ENCODE assay signal across 28 cellular contexts in the genomic region with DNA sequence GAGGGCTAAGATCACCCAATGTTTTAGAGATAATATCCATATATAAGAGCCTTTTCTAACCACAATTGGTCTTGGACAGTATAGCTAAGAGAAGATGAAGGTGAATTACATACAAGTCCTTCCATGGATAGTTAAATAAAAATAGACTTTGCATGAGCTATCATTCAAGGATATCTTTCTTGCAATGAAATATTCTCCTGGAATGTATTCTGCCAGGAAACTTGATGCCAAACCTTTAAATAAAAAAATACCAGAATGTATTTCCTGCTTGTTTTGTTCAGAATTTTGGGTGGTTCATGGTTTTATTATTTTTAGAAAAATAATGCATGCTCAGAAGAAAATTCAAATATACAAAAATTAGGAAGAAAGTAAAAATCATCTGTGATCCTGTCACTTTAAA.
"Had no signal": no experiment of that assay in that cellular context is flagged by ENCODE, and none has a peak within 500 bp of the region (broad histone marks: within the 10 kb centered on the region; RNA-seq: fewer than 3 reads in every experiment).

No MANE protein-coding gene starts in this region.

- H3K27ac ChIP-seq: body of pancreas, coronary artery, right lobe of liver, skin epidermis, thoracic aorta, uterus, WERI-Rb-1 had no signal

- H3K27ac Mint-ChIP-seq: activated CD4-positive, alpha-beta memory T cell treated with anti-CD3 and anti-CD28 coated beads for 36 hours; activated naive CD8-positive, alpha-beta T cell treated with anti-CD3 and anti-CD28 coated beads, Interleukin-2, amount 50 U/mL, for 24 hours; activated T-cell treated with anti-CD3 and anti-CD28 coated beads, Interleukin-2, amount 50 U/mL, for 24 hours; stimulated activated naive CD8-positive, alpha-beta T cell treated with anti-CD3 and anti-CD28 coated beads, Interleukin-15, Interleukin-2, amounts not matched to agents 100 ng/mL and 50 ng/mL, for 24 hours had no signal

- H3K4me1 ChIP-seq: uterus had no signal

- H3K9me3 Mint-ChIP-seq: activated CD4-positive, alpha-beta memory T cell treated with anti-CD3 and anti-CD28 coated beads for 36 hours; activated naive CD4-positive, alpha-beta T cell treated with anti-CD3 and anti-CD28 coated beads, Interleukin-2, amount 50 U/mL, for 24 hours; activated naive CD8-positive, alpha-beta T cell treated with anti-CD3 and anti-CD28 coated beads, Interleukin-2, amount 50 U/mL, for 24 hours; natural killer cell treated with Interleukin-12 subunit alpha and Interleukin-12 subunit beta and Interleukin-15 and Interleukin-18, amount 100 ng/mL, for 72 hours; stimulated activated naive CD8-positive, alpha-beta T cell treated with anti-CD3 and anti-CD28 coated beads, Interleukin-15, Interleukin-2, amounts not matched to agents 100 ng/mL and 50 ng/mL, for 24 hours; T-helper 1 cell treated with Interleukin-12 subunit alpha and Interleukin-12 subunit beta and Interleukin-4 antibody, amounts not matched to agents 30 μg/mL and 1 μg/mL, for 36 hours had no signal

- ATAC-seq: activated naive CD8-positive, alpha-beta T cell treated with anti-CD3 and anti-CD28 coated beads, Interleukin-2, amount 50 U/mL, for 24 hours; body of pancreas; right lobe of liver had no signal

- H3K36me3 ChIP-seq: right lobe of liver, thoracic aorta, uterus had no signal

- H3K27me3 ChIP-seq: body of pancreas, right lobe of liver, uterus had no signal

- H3K27me3 Mint-ChIP-seq: activated CD4-positive, alpha-beta memory T cell treated with anti-CD3 and anti-CD28 coated beads for 36 hours; activated CD4-positive, alpha-beta T cell treated with anti-CD3 and anti-CD28 coated beads, Interleukin-2, amount 10 ng/mL, durations not matched to agents 24 days and 14 days; activated naive CD4-positive, alpha-beta T cell treated with anti-CD3 and anti-CD28 coated beads, Interleukin-2, amount 50 U/mL, for 24 hours; activated naive CD8-positive, alpha-beta T cell treated with anti-CD3 and anti-CD28 coated beads, Interleukin-2, amount 50 U/mL, for 24 hours; activated T-cell treated with anti-CD3 and anti-CD28 coated beads, Interleukin-2, amount 50 U/mL, for 24 hours; natural killer cell treated with Interleukin-12 subunit alpha and Interleukin-12 subunit beta and Interleukin-15 and Interleukin-18, amount 100 ng/mL, for 72 hours; stimulated activated naive CD8-positive, alpha-beta T cell treated with anti-CD3 and anti-CD28 coated beads, Interleukin-15, Interleukin-2, amounts not matched to agents 100 ng/mL and 50 ng/mL, for 24 hours had no signal

- H3K36me3 Mint-ChIP-seq: natural killer cell treated with Interleukin-12 subunit alpha and Interleukin-12 subunit beta and Interleukin-15 and Interleukin-18, amount 100 ng/mL, for 72 hours had no signal

- H3K4me3 Mint-ChIP-seq: activated CD4-positive, alpha-beta memory T cell treated with anti-CD3 and anti-CD28 coated beads for 36 hours; activated CD4-positive, alpha-beta T cell treated with anti-CD3 and anti-CD28 coated beads, Interleukin-2, amount 10 ng/mL, durations not matched to agents 24 days and 14 days; activated naive CD4-positive, alpha-beta T cell treated with anti-CD3 and anti-CD28 coated beads, Interleukin-2, amount 50 U/mL, for 24 hours; activated naive CD8-positive, alpha-beta T cell treated with anti-CD3 and anti-CD28 coated beads, Interleukin-2, amount 50 U/mL, for 24 hours; activated T-cell treated with anti-CD3 and anti-CD28 coated beads, Interleukin-2, amount 50 U/mL, for 24 hours; natural killer cell treated with Interleukin-12 subunit alpha and Interleukin-12 subunit beta and Interleukin-15 and Interleukin-18, amount 100 ng/mL, for 72 hours; stimulated activated naive CD8-positive, alpha-beta T cell treated with anti-CD3 and anti-CD28 coated beads, Interleukin-15, Interleukin-2, amounts not matched to agents 100 ng/mL and 50 ng/mL, for 24 hours; T-helper 1 cell treated with Interleukin-12 subunit alpha and Interleukin-12 subunit beta and Interleukin-4 antibody, amounts not matched to agents 30 μg/mL and 1 μg/mL, for 36 hours had no signal

- H3K9me3 ChIP-seq: body of pancreas, right lobe of liver, thoracic aorta, uterus had no signal

- DNase-seq: activated CD4-positive, CD25-positive, alpha-beta regulatory T cell treated with anti-CD3 and anti-CD28 coated beads, Interleukin-2, amount 50 U/mL, for 72 hours; activated CD8-positive, alpha-beta memory T cell treated with anti-CD3 and anti-CD28 coated beads, Interleukin-2, amount 50 U/mL, for 48 hours; activated naive CD8-positive, alpha-beta T cell treated with anti-CD3 and anti-CD28 coated beads, Interleukin-2, amount 50 U/mL, for 24 hours; activated T-cell treated with anti-CD3 and anti-CD28 coated beads, Interleukin-2, amount 50 U/mL, for 24 hours; aorta; body of pancreas; cerebellar nuclear complex; foreskin fibroblast; head of caudate nucleus; hippocampal formation; kidney; midbrain; right lobe of liver; stimulated activated CD4-positive, alpha-beta T cell treated with anti-CD3 and anti-CD28 coated beads, Interleukin-12 subunit alpha, Interleukin-12 subunit beta, amount 100 ng/mL, for 4 hours; stimulated activated CD4-positive, alpha-beta T cell treated with anti-CD3 and anti-CD28 coated beads, Interleukin-4, amount 100 ng/mL, for 1 hour; T1000; trophoblast cell; uterus; WERI-Rb-1 had no signal

- H3K4me3 ChIP-seq: body of pancreas, coronary artery, right lobe of liver, skin epidermis, thoracic aorta, uterus had no signal
